Comparison of ENCODE assay signal across 5 cellular contexts in the genomic region with DNA sequence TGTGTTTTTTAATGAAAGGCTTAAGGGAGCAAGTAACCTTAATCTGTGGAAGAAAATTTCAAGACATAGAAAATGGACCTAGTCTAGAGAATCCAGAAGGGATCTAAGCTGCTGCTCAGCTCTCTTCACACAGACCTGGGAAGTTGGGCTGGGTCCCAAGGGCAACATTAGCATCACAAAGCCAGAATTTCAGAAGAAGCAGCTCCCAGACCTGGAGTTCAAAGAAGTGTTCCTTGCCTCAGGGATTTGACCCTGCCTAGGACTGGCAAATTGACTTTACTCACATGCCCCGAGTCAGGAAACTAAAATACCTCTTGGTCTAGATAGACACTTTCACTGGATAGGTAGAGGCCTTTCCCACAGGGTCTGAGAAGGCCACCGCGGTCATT. TPM values are rescaled to one million over a fixed set of nuclear protein-coding genes. Genes with fewer than 3 reads are reported as not detected.
"Had no signal": no experiment of that assay in that cellular context is flagged by ENCODE, and none has a peak within 500 bp of the region (broad histone marks: within the 10 kb centered on the region; RNA-seq: fewer than 3 reads in every experiment).

No MANE protein-coding gene starts in this region.

RNA-seq across cellular contexts. Expression of a gene that starts 14.9 kb away (rescaled TPM):
- total RNA-seq: HepG2, IMR-90 had no signal
- polyA plus RNA-seq: HepG2, IgD-negative memory B cell, IMR-90, K562 had no signal

RNA-seq across cellular contexts. Expression of a gene that starts 55.1 kb away (rescaled TPM):
- total RNA-seq: HT-29, K562 had no signal
- polyA plus RNA-seq: IgD-negative memory B cell had no signal
